ENCODE assay signal across 14 cellular contexts in the genomic region with DNA sequence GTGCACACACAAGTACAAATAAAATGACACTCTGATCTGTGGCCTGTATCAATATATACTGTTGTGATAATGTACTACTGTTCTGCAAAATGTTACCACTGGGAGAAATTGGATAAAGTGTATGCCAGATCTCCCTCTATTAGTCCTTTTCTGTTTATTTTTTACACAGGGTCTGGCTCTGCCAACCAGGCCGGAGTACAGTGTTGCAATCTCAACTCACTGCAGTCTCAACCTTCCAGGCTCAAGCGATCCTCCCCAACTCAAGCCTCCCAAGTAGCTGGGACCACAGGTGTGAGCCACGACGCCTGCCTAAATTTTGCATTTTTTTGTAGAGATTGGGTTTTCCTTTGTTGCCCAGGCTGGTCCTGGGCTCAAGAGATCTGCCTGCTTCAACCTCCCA. TPM values are rescaled to one million over a fixed set of nuclear protein-coding genes. Genes with fewer than 3 reads are reported as not detected.
DNase-seq lines count a peak whose midpoint lies in the region; ATAC-seq and TF ChIP-seq lines count a peak whose summit lies in the region.
"Had no signal": no experiment of that assay in that cellular context is flagged by ENCODE, and none has a peak within 500 bp of the region (broad histone marks: within the 10 kb centered on the region; RNA-seq: fewer than 3 reads in every experiment).

No MANE protein-coding gene starts in this region.

- CTCF ChIA-PET in IMR-90 (lab: Yijun Ruan, JAX) = no interaction called here

- H3K4me1 ChIP-seq in IMR-90 (ENCODE audit: control insufficient read depth, insufficient read depth, low read length) (peaks cover 9% of the 10 kb centered on the region), ascending aorta (peaks cover 0 to 9% of the 10 kb centered on the region in 2 donors), stomach smooth muscle (ENCODE audit: control insufficient read depth, insufficient read depth, low read length) (peaks cover 18% of the 10 kb centered on the region)

- H2BK5ac ChIP-seq in IMR-90 (ENCODE audit: low read depth, low read length, poor library complexity, severe bottlenecking) = no peak overlapping the region

- H4K20me1 ChIP-seq in IMR-90 (ENCODE audit: insufficient read depth, low read length) = peaks cover 19% of the 10 kb centered on the region

- intact Hi-C loops in IMR-90 (cut with micrococcal nuclease) (no loop called here), ascending aorta (cut with DNase I) (loop anchor here (5.0 kb wide), 1 partner anchor 67 kb away; no protein-coding TSS in a partner anchor)

- no peak overlapping the region for H4K5ac ChIP-seq in IMR-90 (ENCODE audit: low read depth, low read length)

- H3K36me3 ChIP-seq in IMR-90 (ENCODE audit: control insufficient read depth, insufficient read depth, low read length) (no peaks in the 10 kb centered on the region), ascending aorta (no peaks in the 10 kb centered on the region), stomach smooth muscle (ENCODE audit: control insufficient read depth in 2 of 2, insufficient read depth in 2 of 2, low read length in 2 of 2) (no peaks in the 10 kb centered on the region)
- H3K36me3 ChIP-seq: gastrocnemius medialis, left ventricle myocardium inferior had no signal

- H3K9me3 ChIP-seq in IMR-90 (ENCODE audit: control insufficient read depth, insufficient read depth, low read length) = no peaks in the 10 kb centered on the region
- H3K9me3 ChIP-seq in ascending aorta = no peaks in the 10 kb centered on the region
- no peaks in the 10 kb centered on the region for H3K9me3 ChIP-seq in stomach smooth muscle (ENCODE audit: control insufficient read depth in 2 of 2, low read length in 2 of 2)
- H3K9me3 ChIP-seq: gastrocnemius medialis, left ventricle myocardium inferior had no signal

- H3K9me1 ChIP-seq in IMR-90 (ENCODE audit: insufficient read depth, low read length) = peaks cover 9% of the 10 kb centered on the region

- H3K27me3 ChIP-seq in IMR-90 (ENCODE audit: control insufficient read depth, insufficient read depth, low read length) (no peaks in the 10 kb centered on the region), ascending aorta (no peaks in the 10 kb centered on the region), stomach smooth muscle (ENCODE audit: control insufficient read depth in 1 of 2, insufficient read depth in 2 of 2, low read length in 2 of 2) (no peaks in the 10 kb centered on the region)
- H3K27me3 ChIP-seq: gastrocnemius medialis had no signal

- H3K4me3 ChIP-seq in IMR-90 (ENCODE audit: insufficient read depth, low read depth, low read length) (no peak overlapping the region), ascending aorta (peak overlapping the region; percentile 95 to 96), stomach smooth muscle (ENCODE audit: low read length in 2 of 2) (peak overlapping the region; percentile 91)

- no peak overlapping the region for H2AK5ac ChIP-seq in IMR-90 (ENCODE audit: low read depth, low read length)

- H2AFZ ChIP-seq in IMR-90 (replicated peaks; ENCODE audit: low read length, poor library complexity) = no peak overlapping the region
- H2AFZ ChIP-seq: GM23248 had no signal

- dilution Hi-C loops in IMR-90 (cut with HindIII; ENCODE audit: low sequenced_read_pairs, unreplicated experiment) = no loop called here

- no peak overlapping the region for H2BK20ac ChIP-seq in IMR-90 (ENCODE audit: low read depth, low read length)

- DNase-seq in IMR-90 (no peak), ascending aorta (ENCODE audit: low spot score in 2 of 2) (no peak), iris pigment epithelial cell (ENCODE audit: low read depth) (peak; percentile 26), NCI-H1694 treated with DMSO at 0.1 percent for 48 hours (lab: John Stamatoyannopoulos, UW) (no peak), putamen (ENCODE audit: low spot score) (no peak), NCI-H1436 (lab: John Stamatoyannopoulos, UW) (no peak)
- DNase-seq: activated gamma-delta T cell; gastrocnemius medialis; GM23248; left ventricle myocardium inferior; occipital lobe; stimulated activated CD4-positive, alpha-beta T cell treated with anti-CD3 and anti-CD28 coated beads, Interleukin-2, amount 100 ng/mL, for 24 hours; stimulated activated naive CD4-positive, alpha-beta T cell treated with Interleukin-2 at 50 U/mL for 16 hours had no signal

- TF ChIP-seq CTCF in IMR-90 (conservative IDR thresholded peaks at IDR 0.05; ENCODE audit: low read depth, low read length) (no peak), ascending aorta (IDR thresholded peaks at IDR 0.05) (no peak)

- TF ChIP-seq RAD21 in IMR-90 (IDR thresholded peaks at IDR 0.05; ENCODE audit: low read length) = no peak

- H3K4me2 ChIP-seq in IMR-90 (ENCODE audit: low read depth, low read length) = no peak overlapping the region; the same call in 1 of the 2 replicates

- no peak overlapping the region for H3K9ac ChIP-seq in IMR-90 (ENCODE audit: low read depth, low read length)
- peak overlapping the region; percentile 84 to 86 for H3K9ac ChIP-seq in stomach smooth muscle (ENCODE audit: low read length in 2 of 2)

- no TSS peak for BruUV-seq in IMR-90 (replicated peaks; lab: Mats Ljungman, UMichigan)

- H4K91ac ChIP-seq in IMR-90 (ENCODE audit: insufficient read depth, low read depth, low read length) = no peak overlapping the region

- no CpG with 5 or more reads among the region's 4 CpGs for WGBS in IMR-90 (ENCODE audit: extremely low coverage in 2 of 2, insufficient read length in 1 of 2), 2 experiments

- in situ Hi-C loops in IMR-90 (cut with MboI; ENCODE audit: low sequenced_read_pairs) = no loop called here

- H3K27ac ChIP-seq in IMR-90 (ENCODE audit: insufficient read depth, low read length) (no peak overlapping the region), ascending aorta (peak overlapping the region; percentile 93 to 94), stomach smooth muscle (ENCODE audit: low read length) (peak overlapping the region; percentile 81)
- H3K27ac ChIP-seq: gastrocnemius medialis, GM23248, left ventricle myocardium inferior had no signal

- no peak overlapping the region for H3K14ac ChIP-seq in IMR-90 (replicated peaks; ENCODE audit: low read depth, low read length)

- peaks cover 28 to 39% of the 10 kb centered on the region in 2 experiments for H3K79me1 ChIP-seq in IMR-90 (ENCODE audit: low read depth in 1 of 2, low read length in 2 of 2)

- no peak overlapping the region for H2AK9ac ChIP-seq in IMR-90 (replicated peaks; ENCODE audit: low read depth, low read length, poor library complexity)

- no peak overlapping the region for H3K18ac ChIP-seq in IMR-90 (ENCODE audit: low read depth, low read length)

- no peak overlapping the region for H4K8ac ChIP-seq in IMR-90 (ENCODE audit: low read depth in 2 of 2, low read length in 2 of 2)

- no peak overlapping the region for H2BK15ac ChIP-seq in IMR-90 (ENCODE audit: low read depth, low read length)

- POLR2A ChIA-PET in IMR-90 (lab: Charles Lee; ENCODE audit: unreplicated experiment) = no interaction called here

- no peak overlapping the region for H3K4ac ChIP-seq in IMR-90 (ENCODE audit: low read depth, low read length)

- TF ChIP-seq POLR2A in IMR-90 (IDR thresholded peaks at IDR 0.05; ENCODE audit: low read depth, low read length) = no peak

- H3K56ac ChIP-seq in IMR-90 (ENCODE audit: extremely low read depth, insufficient read depth, low read length) = no peak overlapping the region

- no peak overlapping the region for H2BK120ac ChIP-seq in IMR-90 (ENCODE audit: low read depth, low read length)

- 0 out of 2 replicates have a peak overlapping the region, but pooled peaks have one; percentile 3 for H3K23ac ChIP-seq in IMR-90 (ENCODE audit: low read depth, low read length)

- no peak for ATAC-seq in IMR-90 (ENCODE audit: low read depth)
- ATAC-seq: gastrocnemius medialis had no signal

TF ChIP-seq in IMR-90, 13 proteins besides CTCF, POLR2A, EP300 and RAD21:
- TF ChIP-seq CEBPB (IDR thresholded peaks at IDR 0.05; ENCODE audit: low read depth, low read length) (peak; percentile 74), BHLHE40 (IDR thresholded peaks at IDR 0.05; ENCODE audit: low read depth, low read length) (no peak)
TF ChIP-seq in IMR-90: peak in this region for 1.

RNA-seq across cellular contexts. Expression of a gene that starts 1.9 kb away (rescaled TPM):
- total RNA-seq in IMR-90 (2012; rRNA removed) (17.6 and 23.1 TPM in 2 replicates), ascending aorta (6.6 TPM)
- 5.6 and 7.3 TPM in 2 replicates for polyA plus RNA-seq in IMR-90 (2012; rRNA removed)
- 2.6 and 3.2 TPM in 2 replicates for polyA plus RNA-seq in IMR-90 (2012; cell fraction: cytosol; rRNA removed)
- 6.3 and 13.5 TPM in 2 replicates for polyA plus RNA-seq in IMR-90 (2012; cell fraction: nucleus; rRNA removed; ENCODE audit: low replicate concordance)
